11 cellular contexts compared by ENCODE assay signal in the genomic region with DNA sequence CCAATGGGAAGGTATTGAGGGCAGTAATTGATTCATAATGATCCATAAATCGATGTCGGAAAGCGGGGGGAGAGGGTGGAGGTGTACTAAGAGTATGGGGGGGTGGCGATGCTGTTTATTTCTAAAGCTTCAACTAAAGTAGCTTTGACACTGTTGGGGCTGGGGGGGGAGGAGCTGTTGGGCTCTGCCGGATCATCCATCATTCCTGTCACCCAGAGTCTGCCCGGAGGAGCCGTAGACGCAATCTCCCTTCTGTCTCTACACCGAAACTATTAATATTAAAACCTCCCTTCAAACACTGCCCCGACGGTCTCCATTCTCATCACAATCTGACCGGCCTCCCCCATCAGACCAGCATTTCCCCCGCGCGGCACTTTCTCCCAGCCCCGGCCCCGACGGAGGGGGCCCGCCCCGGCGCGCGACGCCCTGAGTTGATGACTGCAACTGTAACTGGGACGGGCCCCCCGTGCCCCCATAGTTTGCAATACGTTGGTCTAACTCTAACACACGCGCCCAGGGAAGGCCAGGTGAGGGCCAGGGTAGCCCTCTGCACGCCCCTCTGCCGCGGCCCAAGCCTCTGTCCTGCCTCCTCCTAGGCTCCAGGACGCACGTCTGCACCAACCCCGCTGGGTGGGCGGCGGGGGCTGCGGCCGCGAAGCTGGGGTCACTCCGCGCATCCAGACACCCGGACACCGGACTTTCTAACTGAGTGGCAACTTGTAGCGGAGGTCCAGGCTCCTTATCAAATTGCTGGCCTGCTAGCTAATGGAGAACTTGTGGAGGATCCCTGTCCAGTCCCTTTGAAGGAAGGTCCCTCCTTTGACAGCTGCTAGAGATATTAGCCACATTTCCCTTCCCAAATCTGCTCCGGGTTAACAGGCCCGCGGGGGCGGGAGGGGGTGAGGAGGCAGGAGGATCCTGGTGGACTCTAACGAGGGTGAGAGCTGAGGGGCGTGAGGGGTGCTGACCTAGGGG.
DNase-seq lines count a peak whose midpoint lies in the region; ATAC-seq and TF ChIP-seq lines count a peak whose summit lies in the region.
"Had no signal": no experiment of that assay in that cellular context is flagged by ENCODE, and none has a peak within 500 bp of the region (broad histone marks: within the 10 kb centered on the region; RNA-seq: fewer than 3 reads in every experiment).

No MANE protein-coding gene starts in this region.

- TF ChIP-seq EP300 in ovary (IDR thresholded peaks at IDR 0.05): no peak

- ATAC-seq in left cardiac atrium (peak; percentile 27 to 79), HG02623 (IDR thresholded peaks at IDR 0.05; ENCODE audit: unreplicated experiment) (no peak), HG02571 (IDR thresholded peaks at IDR 0.05; ENCODE audit: unreplicated experiment) (no peak)
- no peak for ATAC-seq in activated T-cell treated with anti-CD3 and anti-CD28 coated beads, Interleukin-2, amount 50 U/mL, for 4 hours

- H3K27me3 ChIP-seq in adrenal gland (no peaks in the 10 kb centered on the region), ovary (no peaks in the 10 kb centered on the region)

- peak overlapping the region in 2 of 5 donors; percentile 23 to 62 for H3K27ac ChIP-seq in adrenal gland
- no peak overlapping the region for H3K27ac ChIP-seq in ovary

- DNase-seq in Calu3 (no peak), adrenal gland (peak; percentile 37 to 72 (median 64)), left cardiac atrium (no peak), ovary (peak in 1 of 5 donors; percentile 26)
- no peak for DNase-seq in activated CD4-positive, alpha-beta T cell treated with anti-CD3 and anti-CD28 coated beads for 1 hour
- DNase-seq in activated T-cell treated with anti-CD3 and anti-CD28 coated beads, Interleukin-2, amount 50 U/mL, for 4 hours: no peak
- DNase-seq: activated naive CD4-positive, alpha-beta T cell treated with anti-CD3 and anti-CD28 coated beads, Interleukin-2, amount 50 U/mL, for 16 hours; CD4-positive, CD25-positive, alpha-beta regulatory T cell had no signal

- intact Hi-C loops in Calu3 (cut with micrococcal nuclease; ENCODE audit: unreplicated experiment): no loop called here
- intact Hi-C loops in adrenal gland (cut with DNase I): loop anchor here (10.0 kb wide), 5 partner anchors 206 to 996 kb away; partner anchors contain the start of gene MEIS2 (in 1 of the 2)
- intact Hi-C loops in left cardiac atrium (cut with DNase I): loop anchor here in 1 of 2 donors (10.0 kb wide), 2 partner anchors 216 to 246 kb away; partner anchors contain the start of gene MEIS2
- intact Hi-C loops in ovary (cut with DNase I): loop anchor here in 1 of 4 donors (10.0 kb wide), 2 partner anchors 216 to 246 kb away; partner anchors contain the start of gene MEIS2

- TF ChIP-seq CTCF in Calu3 (IDR thresholded peaks at IDR 0.05; ENCODE audit: unreplicated experiment): no peak
- no peak for TF ChIP-seq CTCF in adrenal gland (IDR thresholded peaks at IDR 0.05)
- no peak for TF ChIP-seq CTCF in ovary (IDR thresholded peaks at IDR 0.05)

- H3K36me3 Mint-ChIP-seq in Calu3 (ENCODE audit: insufficient read depth, unreplicated experiment): peaks cover 12% of the 10 kb centered on the region
- H3K36me3 Mint-ChIP-seq in activated T-cell treated with anti-CD3 and anti-CD28 coated beads, Interleukin-2, amount 50 U/mL, for 4 hours (ENCODE audit: insufficient read depth): no peaks in the 10 kb centered on the region
- H3K36me3 Mint-ChIP-seq: CD4-positive, CD25-positive, alpha-beta regulatory T cell had no signal

- H3K9me3 Mint-ChIP-seq in Calu3 (ENCODE audit: low read depth, unreplicated experiment): no peaks in the 10 kb centered on the region
- no peaks in the 10 kb centered on the region for H3K9me3 Mint-ChIP-seq in activated T-cell treated with anti-CD3 and anti-CD28 coated beads, Interleukin-2, amount 50 U/mL, for 4 hours
- H3K9me3 Mint-ChIP-seq: T-helper 2 cell treated with Interferon-gamma antibody and Interleukin-4, amounts not matched to agents 5 μg/mL and 100 μg/mL, for 36 hours had no signal

- no TSS peak for BruUV-seq in Calu3 (replicated peaks; lab: Mats Ljungman, UMichigan)

- CTCF ChIA-PET in Calu3 (lab: Charles Lee): no interaction called here

- H3K4me3 ChIP-seq in adrenal gland: peak overlapping the region in 2 of 4 donors; percentile 33 to 51
- H3K4me3 ChIP-seq in ovary: peak overlapping the region; percentile 46

- H3K4me3 Mint-ChIP-seq in Calu3 (ENCODE audit: low read depth, unreplicated experiment): peak overlapping the region; percentile 68
- H3K4me3 Mint-ChIP-seq in activated T-cell treated with anti-CD3 and anti-CD28 coated beads, Interleukin-2, amount 50 U/mL, for 4 hours: no peak overlapping the region
- H3K4me3 Mint-ChIP-seq: T-helper 2 cell treated with Interferon-gamma antibody and Interleukin-4, amounts not matched to agents 5 μg/mL and 100 μg/mL, for 36 hours had no signal

- H3K9me3 ChIP-seq in adrenal gland (replicated peaks in 1 of 3): no peaks in the 10 kb centered on the region
- H3K9me3 ChIP-seq in ovary: no peaks in the 10 kb centered on the region

- H3K27me3 Mint-ChIP-seq in Calu3 (ENCODE audit: unreplicated experiment): no peaks in the 10 kb centered on the region
- peaks cover 76% of the 10 kb centered on the region for H3K27me3 Mint-ChIP-seq in activated T-cell treated with anti-CD3 and anti-CD28 coated beads, Interleukin-2, amount 50 U/mL, for 4 hours (ENCODE audit: low read depth)

- peaks cover 7% of the 10 kb centered on the region for H3K4me1 Mint-ChIP-seq in Calu3 (ENCODE audit: low read depth, unreplicated experiment)
- H3K4me1 Mint-ChIP-seq in activated T-cell treated with anti-CD3 and anti-CD28 coated beads, Interleukin-2, amount 50 U/mL, for 4 hours (ENCODE audit: low read depth): peaks cover 13% of the 10 kb centered on the region

- peaks cover 0 to 4% of the 10 kb centered on the region in 2 donors for H3K4me1 ChIP-seq in adrenal gland (replicated peaks in 1 of 2)
- H3K4me1 ChIP-seq in ovary (ENCODE audit: insufficient read depth): peaks cover 3% of the 10 kb centered on the region

- no peak for TF ChIP-seq POLR2A in adrenal gland (IDR thresholded peaks at IDR 0.05)
- TF ChIP-seq POLR2A in ovary (IDR thresholded peaks at IDR 0.05): no peak

- H3K36me3 ChIP-seq in adrenal gland (replicated peaks in 1 of 2): peaks cover 0 to 8% of the 10 kb centered on the region in 2 donors
- no peaks in the 10 kb centered on the region for H3K36me3 ChIP-seq in ovary

- WGBS in adrenal gland, 4 donors: 9 to 23% (median 15%) methylated on average over 23 to 51 of the region's 51 CpGs
- 27 to 34% (median 28%) methylated on average over 51 of the region's 51 CpGs for WGBS in ovary, 3 donors

- peak overlapping the region; percentile 33 for H3K27ac Mint-ChIP-seq in Calu3 (ENCODE audit: unreplicated experiment)
- H3K27ac Mint-ChIP-seq: CD4-positive, CD25-positive, alpha-beta regulatory T cell; T-helper 2 cell treated with Interferon-gamma antibody and Interleukin-4, amounts not matched to agents 5 μg/mL and 100 μg/mL, for 36 hours had no signal

Comparison
In these comparisons a context has a peak if more than half of its experiments do, and no peak if none do; other contexts are left out.
1. DNase-seq: peak in adrenal gland (7 of 7); none in Calu3 (single experiment), left cardiac atrium (single experiment), activated CD4-positive, alpha-beta T cell treated with anti-CD3 and anti-CD28 coated beads for 1 hour (single experiment) and activated T-cell treated with anti-CD3 and anti-CD28 coated beads, Interleukin-2, amount 50 U/mL, for 4 hours (single experiment).
2. ATAC-seq: peak in left cardiac atrium (2 of 2); none in HG02623 (single experiment), HG02571 (single experiment) and activated T-cell treated with anti-CD3 and anti-CD28 coated beads, Interleukin-2, amount 50 U/mL, for 4 hours (0 of 2).